Comparison of ENCODE assay signal across 19 cellular contexts in the genomic region with DNA sequence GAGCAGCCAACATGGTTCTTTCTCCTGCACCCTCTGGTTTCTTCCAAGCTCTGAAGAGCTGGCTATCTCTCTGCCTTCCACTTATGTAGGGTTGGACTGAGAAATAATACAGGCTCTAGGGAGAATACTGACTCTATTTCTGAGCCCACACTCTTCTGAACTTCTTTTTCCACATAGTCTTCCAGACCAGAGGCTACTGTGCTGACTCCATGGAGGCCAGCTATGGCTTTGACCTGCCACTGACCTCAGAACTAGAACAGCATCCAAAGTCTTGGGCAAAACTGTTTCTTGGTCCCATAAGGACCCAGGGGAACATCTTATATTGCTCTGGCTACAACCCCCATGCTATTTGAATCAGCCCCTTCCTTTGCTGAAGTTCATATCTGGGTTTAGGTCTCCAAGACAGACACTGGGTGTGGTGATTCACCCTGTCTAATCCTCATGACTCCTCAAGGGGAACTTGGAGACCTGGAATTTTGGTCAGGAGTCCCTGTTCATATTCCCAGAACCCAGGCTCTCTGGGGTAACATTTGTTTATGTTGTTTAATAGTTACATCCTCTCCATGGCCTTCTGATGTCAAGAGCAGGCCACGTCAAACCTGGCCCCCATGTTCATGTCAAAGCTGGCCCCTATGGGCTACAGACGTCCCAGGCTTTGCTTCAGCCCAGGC. TPM values are rescaled to one million over a fixed set of nuclear protein-coding genes. Genes with fewer than 3 reads are reported as not detected.
A peak's percentile ranks its signal among the peaks of the same experiment; 100 is the strongest.
DNase-seq lines count a peak whose midpoint lies in the region; ATAC-seq, FAIRE-seq and TF ChIP-seq lines count a peak whose summit lies in the region.
"Had no signal": no experiment of that assay in that cellular context is flagged by ENCODE, and none has a peak within 500 bp of the region (broad histone marks: within the 10 kb centered on the region; RNA-seq: fewer than 3 reads in every experiment).

No MANE protein-coding gene starts in this region.

- H3K27ac ChIP-seq in SJCRH30 (peak overlapping the region; percentile 62), keratinocyte (ENCODE audit: control insufficient read depth, insufficient read depth, low read length) (peak overlapping the region; percentile 93), skeletal muscle tissue (ENCODE audit: low read depth, low read length) (peak overlapping the region; percentile 64)
- H3K27ac ChIP-seq: ovary, upper lobe of left lung had no signal

- peak overlapping the region; percentile 75 for H3K4me2 ChIP-seq in keratinocyte (ENCODE audit: control insufficient read depth, extremely low read depth, insufficient read depth, low read depth, low read length)

- FAIRE-seq in keratinocyte (lab: Jason Lieb, UNC), result no peak

- H3K9ac ChIP-seq in keratinocyte (ENCODE audit: control insufficient read depth, extremely low read depth, insufficient read depth, low read length), result peak overlapping the region; percentile 43
- H3K9ac ChIP-seq in skeletal muscle tissue (ENCODE audit: low read depth in 1 of 3, low read length in 3 of 3), result no peak overlapping the region

- H3K4me3 ChIP-seq in SJCRH30 (no peak overlapping the region), keratinocyte (ENCODE audit: control insufficient read depth in 2 of 3, extremely low read depth in 1 of 3, insufficient read depth in 2 of 3, low read depth in 1 of 3, low read length in 3 of 3) (peak overlapping the region in 1 of 3 experiments; percentile 7), skeletal muscle tissue (ENCODE audit: low read length in 3 of 3) (no peak overlapping the region)
- H3K4me3 ChIP-seq: esophagus squamous epithelium, ovary, upper lobe of left lung had no signal

- ATAC-seq in HG03469 (IDR thresholded peaks at IDR 0.05; ENCODE audit: unreplicated experiment), result no peak
- ATAC-seq: activated CD8-positive, alpha-beta T cell treated with anti-CD3 and anti-CD28 coated beads, Interleukin-2, amount 10 ng/mL, durations not matched to agents 7 days and 5 days; activated T-helper 17 cell treated with anti-CD3 and anti-CD28 coated beads, Interleukin-2, amount 50 U/mL, for 72 hours had no signal

- DNase-seq in HCEC 1CT, result peak; percentile 75
- DNase-seq in SJCRH30, result no peak
- DNase-seq in keratinocyte (ENCODE audit: low read depth, low spot score), result no peak
- no peak for DNase-seq in NCI-H2196 treated with DMSO at 0.1 percent for 48 hours (lab: John Stamatoyannopoulos, UW; ENCODE audit: unreplicated experiment)
- DNase-seq in NCI-H1048 (lab: John Stamatoyannopoulos, UW), result no peak
- DNase-seq in activated CD4-positive, alpha-beta T cell treated with anti-CD3 and anti-CD28 coated beads, Interleukin-2, amount 50 U/mL, for 4 hours, result no peak
- DNase-seq: activated CD8-positive, alpha-beta T cell treated with anti-CD3 and anti-CD28 coated beads, Interleukin-2, amount 10 ng/mL, durations not matched to agents 7 days and 5 days; amniotic stem cell; CD4-positive, alpha-beta memory T cell; cortex of kidney; esophagus squamous epithelium; GDM1; NK-92 treated with Interleukin-12 subunit alpha and Interleukin-12 subunit beta, amount 100 ng/mL, for 24 hours; ovary; stimulated activated CD8-positive, alpha-beta memory T cell treated with anti-CD3 and anti-CD28 coated beads, Interleukin-4, amount 100 ng/mL, for 48 hours; upper lobe of left lung had no signal

- no peaks in the 10 kb centered on the region for H3K9me1 ChIP-seq in keratinocyte (ENCODE audit: control insufficient read depth, extremely low read depth, insufficient read depth, low read length)

- no peak for TF ChIP-seq CTCF in keratinocyte (optimal IDR thresholded peaks at IDR 0.05 in 1 of 3, IDR thresholded peaks at IDR 0.05 in 1 of 3, conservative IDR thresholded peaks at IDR 0.05 in 1 of 3; ENCODE audit: extremely low read depth in 1 of 3, insufficient read depth in 2 of 3, low read length in 3 of 3)

- dilution Hi-C loops in keratinocyte (cut with MboI; ENCODE audit: extremely low pct_ligation_motif_present, low sequenced_read_pairs), result no loop called here

- no peaks in the 10 kb centered on the region for H3K79me2 ChIP-seq in keratinocyte (ENCODE audit: control insufficient read depth, insufficient read depth, low read length)

- H3K4me1 ChIP-seq in SJCRH30, result peaks cover 30% of the 10 kb centered on the region
- peaks cover 36% of the 10 kb centered on the region for H3K4me1 ChIP-seq in keratinocyte (ENCODE audit: control insufficient read depth, extremely low read depth, insufficient read depth, low read length)
- peaks cover 3 to 8% (median 5%) of the 10 kb centered on the region in 3 donors for H3K4me1 ChIP-seq in skeletal muscle tissue (ENCODE audit: control insufficient read depth in 3 of 3, insufficient read depth in 3 of 3, low read length in 3 of 3)

- H3K36me3 ChIP-seq in SJCRH30 (no peaks in the 10 kb centered on the region), keratinocyte (ENCODE audit: control insufficient read depth in 2 of 2, extremely low read depth in 1 of 2, insufficient read depth in 2 of 2, low read length in 2 of 2) (no peaks in the 10 kb centered on the region), skeletal muscle tissue (ENCODE audit: control insufficient read depth in 3 of 3, insufficient read depth in 3 of 3, low read length in 3 of 3) (no peaks in the 10 kb centered on the region)
- H3K36me3 ChIP-seq: esophagus squamous epithelium, ovary, upper lobe of left lung had no signal

- H3K27me3 ChIP-seq in SJCRH30 (no peaks in the 10 kb centered on the region), keratinocyte (ENCODE audit: control insufficient read depth, extremely low read depth, insufficient read depth, low read length) (no peaks in the 10 kb centered on the region), skeletal muscle tissue (ENCODE audit: control insufficient read depth in 3 of 3, insufficient read depth in 3 of 3, low read length in 3 of 3) (no peaks in the 10 kb centered on the region)
- H3K27me3 ChIP-seq: esophagus squamous epithelium, ovary, upper lobe of left lung had no signal

- H4K20me1 ChIP-seq in keratinocyte (ENCODE audit: control insufficient read depth, extremely low read depth, insufficient read depth, low read length), result no peaks in the 10 kb centered on the region

- H2AFZ ChIP-seq in keratinocyte (ENCODE audit: control insufficient read depth, low read length), result no peak overlapping the region

- H3K9me3 ChIP-seq in SJCRH30 (replicated peaks) (no peaks in the 10 kb centered on the region), keratinocyte (ENCODE audit: control insufficient read depth, low read depth, low read length) (no peaks in the 10 kb centered on the region), skeletal muscle tissue (ENCODE audit: control insufficient read depth in 3 of 3, low read length in 3 of 3) (no peaks in the 10 kb centered on the region)
- H3K9me3 ChIP-seq: esophagus squamous epithelium, ovary, upper lobe of left lung had no signal

RNA-seq across cellular contexts. Expression of gene PLAU, which starts 12.1 kb away (rescaled TPM):
- 58.5 and 64.8 TPM in 2 replicates for total RNA-seq in SJCRH30 (2014; rRNA removed; shearing (Covaris generic))
- 201 to 814 TPM (median 262 TPM) in 3 replicates for polyA plus RNA-seq in keratinocyte
- polyA plus RNA-seq in keratinocyte (2011; ENCODE audit: low read depth), result 59.9 TPM
- 297 TPM in 2 replicates for polyA plus RNA-seq in keratinocyte (2011; cell fraction: cytosol; rRNA removed)
- polyA plus RNA-seq in keratinocyte (2011; cell fraction: nucleus; rRNA removed), result 1,104 and 1,132 TPM in 2 replicates
- polyA plus RNA-seq in keratinocyte (2012; ENCODE audit: low replicate concordance), result 156 and 573 TPM in 2 replicates
- 168 to 577 TPM (median 210 TPM) in 3 replicates for polyA minus RNA-seq in keratinocyte
- 183 TPM for polyA minus RNA-seq in keratinocyte (2011; cell fraction: cytosol; rRNA and poly(A)+ RNA removed)
- 350 and 521 TPM in 2 replicates for polyA minus RNA-seq in keratinocyte (2011; cell fraction: nucleus; rRNA and poly(A)+ RNA removed)
- total RNA-seq in skeletal muscle tissue, result 21.4 TPM
- polyA plus RNA-seq: CD4-positive, alpha-beta memory T cell had no signal

RNA-seq across cellular contexts. Expression of gene CAMK2G, which starts 24.5 kb away (rescaled TPM):
- 25.2 and 30.2 TPM in 2 replicates for total RNA-seq in SJCRH30 (2014; rRNA removed; shearing (Covaris generic))
- 17.6 to 25.3 TPM (median 23.0 TPM) in 3 replicates for polyA plus RNA-seq in keratinocyte
- 11.7 TPM for polyA plus RNA-seq in keratinocyte (2011; ENCODE audit: low read depth)
- 18.6 and 20.2 TPM in 2 replicates for polyA plus RNA-seq in keratinocyte (2011; cell fraction: cytosol; rRNA removed)
- 38.4 and 39.1 TPM in 2 replicates for polyA plus RNA-seq in keratinocyte (2011; cell fraction: nucleus; rRNA removed)
- polyA plus RNA-seq in keratinocyte (2012; ENCODE audit: low replicate concordance), result 14.0 and 17.3 TPM in 2 replicates
- 22.8 to 26.1 TPM (median 24.6 TPM) in 3 replicates for polyA minus RNA-seq in keratinocyte
- polyA minus RNA-seq in keratinocyte (2011; cell fraction: cytosol; rRNA and poly(A)+ RNA removed), result 16.7 TPM
- 14.7 and 26.5 TPM in 2 replicates for polyA minus RNA-seq in keratinocyte (2011; cell fraction: nucleus; rRNA and poly(A)+ RNA removed)
- total RNA-seq in skeletal muscle tissue, result 16.2 TPM
